In the genomic region with DNA sequence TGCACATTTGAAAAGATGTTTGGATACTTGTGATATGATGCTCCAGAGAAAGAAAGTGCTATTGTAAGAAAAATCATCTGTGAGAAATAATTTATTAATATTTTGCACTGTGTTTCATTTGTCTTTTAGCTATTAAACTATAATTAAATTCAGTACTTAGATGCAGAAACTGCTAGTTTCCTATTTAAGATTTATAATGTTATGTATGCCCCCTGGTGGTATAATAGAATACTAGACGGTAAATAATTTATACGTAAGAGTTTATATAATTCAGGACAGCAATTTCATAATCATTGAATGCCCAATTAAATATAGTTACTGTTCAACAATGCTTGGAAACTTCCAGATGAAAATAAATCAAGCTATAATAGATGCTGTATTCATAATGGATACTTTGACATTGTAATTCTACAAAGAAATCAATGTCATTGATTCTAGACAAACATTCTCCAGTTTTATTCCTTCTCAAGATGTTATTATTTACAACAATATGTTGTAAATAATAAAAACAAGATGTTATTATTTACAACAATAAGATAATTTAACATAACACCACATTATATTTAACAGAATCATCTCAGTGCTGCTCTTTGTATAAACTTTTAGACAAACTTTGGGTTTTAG, we compare ENCODE assay signal across 8 cellular contexts.
DNase-seq lines count a peak whose midpoint lies in the region; ATAC-seq, FAIRE-seq and TF ChIP-seq lines count a peak whose summit lies in the region.

No MANE protein-coding gene starts in this region.

- H3K4me3 ChIP-seq in HEK293 (ENCODE audit: low read depth, low read length) (no peak overlapping the region), esophagus squamous epithelium (no peak overlapping the region), uterus (no peak overlapping the region)

- intact Hi-C loops in esophagus squamous epithelium (cut with DNase I) (no loop called here), uterus (cut with DNase I; ENCODE audit: low total_unique reads) (no loop called here)

- POLR2A ChIA-PET in HEK293 (lab: Yijun Ruan, JAX), result no interaction called here

- TF ChIP-seq CTCF in HEK293 (tag by site-specific recombination; IDR thresholded peaks at IDR 0.05) (no peak), esophagus squamous epithelium (IDR thresholded peaks at IDR 0.05) (peak in 4 of 6 experiments; percentile 8 to 48 (median 40)), uterus (IDR thresholded peaks at IDR 0.05) (peak in 2 of 4 experiments; percentile 32 to 38)

- no peaks in the 10 kb centered on the region for H3K4me1 ChIP-seq in HEK293 (ENCODE audit: control insufficient read depth, insufficient read depth, low read length)
- H3K4me1 ChIP-seq in esophagus squamous epithelium, result no peaks in the 10 kb centered on the region
- no peaks in the 10 kb centered on the region for H3K4me1 ChIP-seq in uterus

- H3K9me3 ChIP-seq in HEK293 (ENCODE audit: control insufficient read depth, insufficient read depth, low read depth, low read length) (no peaks in the 10 kb centered on the region), esophagus squamous epithelium (no peaks in the 10 kb centered on the region), uterus (no peaks in the 10 kb centered on the region)

- FAIRE-seq in RCC 7860 (lab: Jason Lieb, UNC), result peak; percentile 84

- DNase-seq in AG20443 (ENCODE audit: low spot score) (peak; percentile 21), RCC 7860 (ENCODE audit: low spot score) (peak; percentile 46), esophagus squamous epithelium (lab: John Stamatoyannopoulos, UW) (no peak), smooth muscle cell of the brain vasculature (ENCODE audit: low read depth, low spot score) (peak; percentile 3), uterus (no peak), HuH-7.5 (ENCODE audit: low spot score) (no peak)

- CTCF ChIA-PET in HEK293 (lab: Yijun Ruan, JAX), result interaction anchor here (0.6 to 1.9 kb wide), 14 partner anchors 10 to 814 kb away, joined by 3 to 7 read pairs (median 3); no protein-coding TSS in a partner anchor

- H3K36me3 ChIP-seq in HEK293 (ENCODE audit: control insufficient read depth in 2 of 2, insufficient read depth in 1 of 2, low read length in 2 of 2) (no peaks in the 10 kb centered on the region), esophagus squamous epithelium (no peaks in the 10 kb centered on the region), uterus (no peaks in the 10 kb centered on the region)

- TF ChIP-seq POLR2A in esophagus squamous epithelium (IDR thresholded peaks at IDR 0.05) (no peak), uterus (IDR thresholded peaks at IDR 0.05) (no peak)

- no peak for ATAC-seq in GM19328 (IDR thresholded peaks at IDR 0.05; ENCODE audit: unreplicated experiment)

- WGBS in esophagus squamous epithelium, 2 donors, result 0 to 3% methylated on average over 2 of the region's 2 CpGs

- H3K27ac ChIP-seq in HEK293 (ENCODE audit: extremely low read depth, low read depth, low read length) (no peak overlapping the region), esophagus squamous epithelium (no peak overlapping the region), uterus (no peak overlapping the region)

- no peaks in the 10 kb centered on the region for H3K27me3 ChIP-seq in esophagus squamous epithelium
- H3K27me3 ChIP-seq in uterus, result no peaks in the 10 kb centered on the region

TF ChIP-seq in HEK293, 187 proteins besides CTCF, POLR2A, EP300 and RAD21:
- TF ChIP-seq ZNF560 (tag by site-specific recombination; IDR thresholded peaks at IDR 0.05; ENCODE audit: borderline replicate concordance) (no peak), OSR2 (tag by site-specific recombination; IDR thresholded peaks at IDR 0.05) (no peak), ZNF266 (tag by site-specific recombination; IDR thresholded peaks at IDR 0.05; ENCODE audit: low read depth) (no peak), ZNF654 (tag by site-specific recombination; IDR thresholded peaks at IDR 0.05; ENCODE audit: low read depth) (peak; percentile 47), ZNF449 (tag by site-specific recombination; IDR thresholded peaks at IDR 0.05) (no peak)
TF ChIP-seq in HEK293: peak in this region for 1.

Comparison
In these comparisons a context has a peak if more than half of its experiments do, and no peak if none do; other contexts are left out.
1. DNase-seq: peak in AG20443 (single experiment), RCC 7860 (single experiment) and smooth muscle cell of the brain vasculature (single experiment); none in esophagus squamous epithelium (single experiment), uterus (0 of 2) and HuH-7.5 (single experiment).